Comparison of ENCODE assay signal across 7 cellular contexts in genomic region chr10:113488186-113488585, GRCh38.
"Had no signal": no experiment of that assay in that cellular context is flagged by ENCODE, and none has a peak within 500 bp of the region (broad histone marks: within the 10 kb centered on the region; RNA-seq: fewer than 3 reads in every experiment).

No MANE protein-coding gene starts in this region.

- ATAC-seq: HepG2, K562 had no signal

- H3K27ac ChIP-seq: HL-60, KMS-11 had no signal

- H3K4me3 ChIP-seq: K562 had no signal

- DNase-seq: IMR-90, KBM-7, KG1 had no signal
